In the genomic region with DNA sequence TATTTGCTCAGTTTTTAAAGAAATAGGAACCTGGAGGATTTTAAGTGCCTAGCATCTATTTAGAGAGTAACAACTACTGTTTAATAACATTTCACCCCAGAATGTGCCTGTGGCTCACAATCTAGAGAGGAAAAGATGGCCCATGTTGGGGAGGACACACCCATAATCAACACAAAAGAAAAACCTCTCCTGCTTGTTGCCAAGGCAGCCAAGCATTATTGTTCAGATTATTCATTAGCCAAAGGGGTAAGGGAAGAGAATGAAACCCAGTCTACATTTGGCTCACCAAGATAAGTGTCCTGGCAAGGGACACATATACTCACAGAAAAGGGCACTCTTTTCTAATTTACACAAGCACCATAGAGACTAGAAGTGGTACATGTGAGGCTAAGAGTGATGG, we compare ENCODE assay signal across 20 cellular contexts. TPM values are rescaled to one million over a fixed set of nuclear protein-coding genes. Genes with fewer than 3 reads are reported as not detected.
"Had no signal": no experiment of that assay in that cellular context is flagged by ENCODE, and none has a peak within 500 bp of the region (broad histone marks: within the 10 kb centered on the region; RNA-seq: fewer than 3 reads in every experiment).

No MANE protein-coding gene starts in this region.

- H3K4me1 ChIP-seq: neural progenitor cell had no signal

- H3K36me3 ChIP-seq: gastrocnemius medialis, heart left ventricle, neural progenitor cell, prostate gland, tibial artery had no signal

- H3K9me3 ChIP-seq: gastrocnemius medialis, heart left ventricle, prostate gland, tibial artery had no signal

- H3K4me3 ChIP-seq: gastrocnemius medialis, heart left ventricle, neural progenitor cell, prostate gland, tibial artery had no signal

- DNase-seq: activated CD4-positive, CD25-positive, alpha-beta regulatory T cell treated with anti-CD3 and anti-CD28 coated beads, Interleukin-2, amount 50 U/mL, for 72 hours; activated CD8-positive, alpha-beta memory T cell treated with anti-CD3 and anti-CD28 coated beads for 24 hours; activated gamma-delta T cell treated with Interleukin-2 at 50 U/mL for 16 hours; effector CD4-positive, alpha-beta T cell; gastrocnemius medialis; heart left ventricle; mesenchymal stem cell; naive thymus-derived CD4-positive, alpha-beta T cell; right cardiac atrium; stimulated activated naive CD8-positive, alpha-beta T cell treated with anti-CD3 and anti-CD28 coated beads, Interleukin-15, Interleukin-2, amounts not matched to agents 100 U/mL and 50 U/mL, for 24 hours; substantia nigra; tibial artery had no signal

- ATAC-seq: esophagus mucosa; gastrocnemius medialis; naive thymus-derived CD4-positive, alpha-beta T cell; stimulated activated naive CD8-positive, alpha-beta T cell treated with anti-CD3 and anti-CD28 coated beads, Interleukin-15, Interleukin-2, amounts not matched to agents 100 U/mL and 50 U/mL, for 24 hours had no signal

RNA-seq across cellular contexts. Expression of a gene that starts 17.7 kb away (rescaled TPM):
- total RNA-seq: bronchial epithelial cell; esophagus mucosa; gastrocnemius medialis; kidney epithelial cell; lower leg skin; mucosa of gallbladder; naive thymus-derived CD4-positive, alpha-beta T cell; osteoblast; prostate gland; right cardiac atrium had no signal
